In genomic region chr7:85154282-85154937, GRCh38 we compare ENCODE assay signal across 16 cellular contexts. TPM values are rescaled to one million over a fixed set of nuclear protein-coding genes. Genes with fewer than 3 reads are reported as not detected.
"Had no signal": no experiment of that assay in that cellular context is flagged by ENCODE, and none has a peak within 500 bp of the region (broad histone marks: within the 10 kb centered on the region; RNA-seq: fewer than 3 reads in every experiment).

No MANE protein-coding gene starts in this region.

- DNase-seq: activated B cell treated with CpG ODN at 0.5 μM for 24 hours; activated CD4-positive, alpha-beta T cell treated with anti-CD3 and anti-CD28 coated beads, Interleukin-2, amount 10 ng/mL, durations not matched to agents 24 days and 14 days; activated naive CD4-positive, alpha-beta T cell treated with Interleukin-2 at 50 U/mL for 16 hours; activated naive CD8-positive, alpha-beta T cell treated with anti-CD3 and anti-CD28 coated beads, Interleukin-2, amount 50 U/mL, for 24 hours; aorta; dermis blood vessel endothelial cell; erythroblast; islet precursor cell; right cardiac atrium; stimulated activated CD4-positive, alpha-beta T cell treated with anti-CD3 and anti-CD28 coated beads, Interleukin-4, amount 100 ng/mL, for 4 hours; stimulated activated CD8-positive, alpha-beta memory T cell treated with anti-CD3 and anti-CD28 coated beads, Interleukin-4, amount 100 ng/mL, for 48 hours; stimulated activated naive CD4-positive, alpha-beta T cell treated with Interleukin-2 at 50 U/mL for 16 hours; substantia nigra; uterus had no signal

- H3K4me1 ChIP-seq: tibial nerve, uterus had no signal

- H3K27ac ChIP-seq: tibial nerve, uterus had no signal

- H3K27me3 ChIP-seq: tibial nerve, uterus had no signal

- H3K9me3 ChIP-seq: uterus had no signal

- H3K4me3 ChIP-seq: smooth muscle cell, tibial nerve, uterus had no signal

- H3K36me3 ChIP-seq: tibial nerve, uterus had no signal

- ATAC-seq: activated naive CD8-positive, alpha-beta T cell treated with anti-CD3 and anti-CD28 coated beads, Interleukin-2, amount 50 U/mL, for 24 hours; right cardiac atrium had no signal

RNA-seq across cellular contexts. Expression of gene SEMA3D, which starts 32.4 kb away (rescaled TPM):
- total RNA-seq: activated B cell treated with CpG ODN at 0.5 μM for 24 hours had no signal
